In genomic region chr6:77796824-77797809, GRCh38 we compare ENCODE assay signal across 7 cellular contexts.
"Had no signal": no experiment of that assay in that cellular context is flagged by ENCODE, and none has a peak within 500 bp of the region (broad histone marks: within the 10 kb centered on the region; RNA-seq: fewer than 3 reads in every experiment).

No MANE protein-coding gene starts in this region.

- ATAC-seq: HCT116 had no signal

- H2AFZ ChIP-seq: GM23248 had no signal

- H3K36me3 Mint-ChIP-seq: IgD-negative memory B cell had no signal

- H3K36me3 ChIP-seq: HAP-1 had no signal

- H3K27ac Mint-ChIP-seq: HFFc6, IgD-negative memory B cell had no signal

- H3K27ac ChIP-seq: GM23248 had no signal

- H3K9ac ChIP-seq: GM23248 had no signal

- DNase-seq: GM23248, GOT3, H7, HFFc6 had no signal

- H3K9me3 ChIP-seq: HAP-1 had no signal

- H3K4me3 ChIP-seq: GM23248, HAP-1 had no signal

- H3K4me1 ChIP-seq: HAP-1 had no signal

- H3K4me3 Mint-ChIP-seq: HFFc6, IgD-negative memory B cell had no signal

- H3K27me3 Mint-ChIP-seq: IgD-negative memory B cell had no signal
